ENCODE assay signal across 24 cellular contexts in genomic region chr17:8826808-8827435, GRCh38. TPM values are rescaled to one million over a fixed set of nuclear protein-coding genes. Genes with fewer than 3 reads are reported as not detected.
A peak's percentile ranks its signal among the peaks of the same experiment; 100 is the strongest.
DNase-seq lines count a peak whose midpoint lies in the region; ATAC-seq and TF ChIP-seq lines count a peak whose summit lies in the region.
"Had no signal": no experiment of that assay in that cellular context is flagged by ENCODE, and none has a peak within 500 bp of the region (broad histone marks: within the 10 kb centered on the region; RNA-seq: fewer than 3 reads in every experiment).

No MANE protein-coding gene starts in this region.

- no peak for TF ChIP-seq CTCF in activated CD8-positive, alpha-beta T cell treated with anti-CD3 and anti-CD28 coated beads for 36 hours (IDR thresholded peaks at IDR 0.05)
- TF ChIP-seq CTCF in esophagus muscularis mucosa (IDR thresholded peaks at IDR 0.05): no peak
- no peak for TF ChIP-seq CTCF in osteocyte (IDR thresholded peaks at IDR 0.05)
- no peak for TF ChIP-seq CTCF in osteoblast (IDR thresholded peaks at IDR 0.05; ENCODE audit: extremely low read depth, low read depth, low read length)

- WGBS in esophagus muscularis mucosa: 78% methylated on average over 19 of the region's 19 CpGs

- no peak overlapping the region for H2AFZ ChIP-seq in osteoblast (ENCODE audit: low read length)

- TF ChIP-seq POLR2A in esophagus muscularis mucosa (IDR thresholded peaks at IDR 0.05; ENCODE audit: low read depth): no peak

- no peak for ATAC-seq in activated CD8-positive, alpha-beta T cell treated with anti-CD3 and anti-CD28 coated beads, Interleukin-2, amount 10 ng/mL, durations not matched to agents 7 days and 5 days
- ATAC-seq in activated CD8-positive, alpha-beta T cell treated with anti-CD3 and anti-CD28 coated beads for 36 hours: no peak
- no peak for ATAC-seq in HG02763 (IDR thresholded peaks at IDR 0.05; ENCODE audit: unreplicated experiment)
- ATAC-seq: Right ventricle myocardium inferior had no signal

- DNase-seq in activated CD8-positive, alpha-beta T cell treated with anti-CD3 and anti-CD28 coated beads, Interleukin-2, amount 10 ng/mL, durations not matched to agents 7 days and 5 days: no peak
- DNase-seq in activated CD8-positive, alpha-beta T cell treated with anti-CD3 and anti-CD28 coated beads for 36 hours: no peak
- peak; percentile 6 for DNase-seq in activated T-helper 2 cell treated with anti-CD3 and anti-CD28 coated beads, Interferon-gamma antibody, Interleukin-2, Interleukin-4, amounts not matched to agents 10 μg/mL and 5 μg/mL and 100 μg/mL, durations not matched to agents 14 hours and 24 hours and 36 hours (ENCODE audit: low spot score)
- DNase-seq in esophagus muscularis mucosa (ENCODE audit: extremely low spot score) (peak; percentile 26), osteocyte (ENCODE audit: extremely low spot score, unreplicated experiment) (peak; percentile 80), NCI-H526 treated with DMSO at 0.1 percent for 48 hours (lab: John Stamatoyannopoulos, UW) (no peak), osteoblast (ENCODE audit: insufficient read length, low spot score, missing footprints) (no peak)
- DNase-seq: GDM1; IMR-90; Karpas-422; MG63; NCI-H1092 treated with DMSO at 0.1 percent for 48 hours; NCI-H1694; NCI-H2081 treated with DMSO at 0.1 percent for 48 hours; NCI-H446 treated with DMSO at 0.1 percent for 48 hours; NCI-H748 treated with DMSO at 0.1 percent for 48 hours; NK-92 treated with Interleukin-12 subunit alpha and Interleukin-12 subunit beta, amount 100 ng/mL, for 24 hours had no signal

- H4K20me1 ChIP-seq in osteoblast (ENCODE audit: insufficient read depth, low read length): no peaks in the 10 kb centered on the region

- POLR2A ChIA-PET in activated CD8-positive, alpha-beta T cell treated with anti-CD3 and anti-CD28 coated beads, Interleukin-2, amount 10 ng/mL, durations not matched to agents 7 days and 5 days (lab: Charles Lee): interaction anchor here (0.9 kb wide), 1 partner anchor 31 kb away, joined by 3 read pairs; no protein-coding TSS in a partner anchor
- POLR2A ChIA-PET in activated CD8-positive, alpha-beta T cell treated with anti-CD3 and anti-CD28 coated beads for 36 hours (lab: Charles Lee): interaction anchor here (1.2 kb wide), 1 partner anchor 9 kb away, joined by 4 read pairs; no protein-coding TSS in a partner anchor

- peaks cover 45% of the 10 kb centered on the region for H3K36me3 Mint-ChIP-seq in activated CD8-positive, alpha-beta T cell treated with anti-CD3 and anti-CD28 coated beads, Interleukin-2, amount 10 ng/mL, durations not matched to agents 7 days and 5 days (ENCODE audit: low read depth)
- H3K36me3 Mint-ChIP-seq in activated CD8-positive, alpha-beta T cell treated with anti-CD3 and anti-CD28 coated beads for 36 hours (ENCODE audit: low read depth): no peaks in the 10 kb centered on the region
- peaks cover 22% of the 10 kb centered on the region for H3K36me3 Mint-ChIP-seq in activated T-helper 2 cell treated with anti-CD3 and anti-CD28 coated beads, Interferon-gamma antibody, Interleukin-2, Interleukin-4, amounts not matched to agents 10 μg/mL and 5 μg/mL and 100 μg/mL, durations not matched to agents 14 hours and 24 hours and 36 hours (ENCODE audit: low read depth)
- peaks cover 1% of the 10 kb centered on the region for H3K36me3 Mint-ChIP-seq in osteocyte (ENCODE audit: unreplicated experiment)

- H3K27me3 Mint-ChIP-seq in activated CD8-positive, alpha-beta T cell treated with anti-CD3 and anti-CD28 coated beads, Interleukin-2, amount 10 ng/mL, durations not matched to agents 7 days and 5 days (ENCODE audit: low read depth): no peaks in the 10 kb centered on the region
- H3K27me3 Mint-ChIP-seq in activated CD8-positive, alpha-beta T cell treated with anti-CD3 and anti-CD28 coated beads for 36 hours: no peaks in the 10 kb centered on the region
- H3K27me3 Mint-ChIP-seq in activated T-helper 2 cell treated with anti-CD3 and anti-CD28 coated beads, Interferon-gamma antibody, Interleukin-2, Interleukin-4, amounts not matched to agents 10 μg/mL and 5 μg/mL and 100 μg/mL, durations not matched to agents 14 hours and 24 hours and 36 hours (ENCODE audit: low read depth): no peaks in the 10 kb centered on the region
- H3K27me3 Mint-ChIP-seq in osteocyte (ENCODE audit: unreplicated experiment): peaks cover 4% of the 10 kb centered on the region
- H3K27me3 Mint-ChIP-seq: B cell had no signal

- H3K27me3 ChIP-seq in esophagus muscularis mucosa (peaks cover 0 to 40% (median 2%) of the 10 kb centered on the region in 4 donors), osteoblast (ENCODE audit: insufficient read depth, low read length) (peaks cover 5% of the 10 kb centered on the region)

- peaks cover 5% of the 10 kb centered on the region for H3K4me1 Mint-ChIP-seq in activated CD8-positive, alpha-beta T cell treated with anti-CD3 and anti-CD28 coated beads, Interleukin-2, amount 10 ng/mL, durations not matched to agents 7 days and 5 days (ENCODE audit: low read depth)
- H3K4me1 Mint-ChIP-seq in activated CD8-positive, alpha-beta T cell treated with anti-CD3 and anti-CD28 coated beads for 36 hours (ENCODE audit: low read depth): no peaks in the 10 kb centered on the region
- H3K4me1 Mint-ChIP-seq in activated T-helper 2 cell treated with anti-CD3 and anti-CD28 coated beads, Interferon-gamma antibody, Interleukin-2, Interleukin-4, amounts not matched to agents 10 μg/mL and 5 μg/mL and 100 μg/mL, durations not matched to agents 14 hours and 24 hours and 36 hours (ENCODE audit: low read depth): no peaks in the 10 kb centered on the region
- H3K4me1 Mint-ChIP-seq in osteocyte (ENCODE audit: unreplicated experiment): no peaks in the 10 kb centered on the region
- H3K4me1 Mint-ChIP-seq: B cell had no signal

- peaks cover 0 to 10% (median 3%) of the 10 kb centered on the region in 4 donors for H3K9me3 ChIP-seq in esophagus muscularis mucosa
- peaks cover 5% of the 10 kb centered on the region for H3K9me3 ChIP-seq in osteoblast (ENCODE audit: low read depth, low read length)

- H3K27ac ChIP-seq in esophagus muscularis mucosa (replicated peaks in 1 of 4) (no peak overlapping the region), osteoblast (ENCODE audit: low read depth, low read length) (no peak overlapping the region)
- H3K27ac ChIP-seq: 22Rv1, HL-60 had no signal

- H3K4me2 ChIP-seq in osteoblast (ENCODE audit: insufficient read depth, low read length): no peak overlapping the region

- CTCF ChIA-PET in activated CD8-positive, alpha-beta T cell treated with anti-CD3 and anti-CD28 coated beads, Interleukin-2, amount 10 ng/mL, durations not matched to agents 7 days and 5 days (lab: Charles Lee): no interaction called here
- CTCF ChIA-PET in activated CD8-positive, alpha-beta T cell treated with anti-CD3 and anti-CD28 coated beads for 36 hours (lab: Charles Lee): interaction anchor here (3.4 kb wide), 1 partner anchor 41 kb away, joined by 19 read pairs; no protein-coding TSS in a partner anchor

- H3K27ac Mint-ChIP-seq in activated CD8-positive, alpha-beta T cell treated with anti-CD3 and anti-CD28 coated beads, Interleukin-2, amount 10 ng/mL, durations not matched to agents 7 days and 5 days: peak overlapping the region; percentile 11
- H3K27ac Mint-ChIP-seq in activated CD8-positive, alpha-beta T cell treated with anti-CD3 and anti-CD28 coated beads for 36 hours: no peak overlapping the region
- H3K27ac Mint-ChIP-seq in activated T-helper 2 cell treated with anti-CD3 and anti-CD28 coated beads, Interferon-gamma antibody, Interleukin-2, Interleukin-4, amounts not matched to agents 10 μg/mL and 5 μg/mL and 100 μg/mL, durations not matched to agents 14 hours and 24 hours and 36 hours: no peak overlapping the region
- H3K27ac Mint-ChIP-seq in osteocyte (ENCODE audit: unreplicated experiment): no peak overlapping the region
- H3K27ac Mint-ChIP-seq: B cell had no signal

- no peaks in the 10 kb centered on the region for H3K4me1 ChIP-seq in esophagus muscularis mucosa
- no peaks in the 10 kb centered on the region for H3K4me1 ChIP-seq in osteoblast (ENCODE audit: insufficient read depth, low read length)

- H3K4me3 Mint-ChIP-seq in activated CD8-positive, alpha-beta T cell treated with anti-CD3 and anti-CD28 coated beads, Interleukin-2, amount 10 ng/mL, durations not matched to agents 7 days and 5 days: no peak overlapping the region
- H3K4me3 Mint-ChIP-seq in activated CD8-positive, alpha-beta T cell treated with anti-CD3 and anti-CD28 coated beads for 36 hours: no peak overlapping the region
- H3K4me3 Mint-ChIP-seq in activated T-helper 2 cell treated with anti-CD3 and anti-CD28 coated beads, Interferon-gamma antibody, Interleukin-2, Interleukin-4, amounts not matched to agents 10 μg/mL and 5 μg/mL and 100 μg/mL, durations not matched to agents 14 hours and 24 hours and 36 hours (ENCODE audit: low read depth): no peak overlapping the region
- H3K4me3 Mint-ChIP-seq in osteocyte (ENCODE audit: unreplicated experiment): no peak overlapping the region
- H3K4me3 Mint-ChIP-seq: B cell had no signal

- H3K4me3 ChIP-seq in esophagus muscularis mucosa (no peak overlapping the region), osteoblast (ENCODE audit: insufficient read depth, low read length) (no peak overlapping the region)
- H3K4me3 ChIP-seq: MG63 had no signal

- peaks cover 10% of the 10 kb centered on the region for H3K9me3 Mint-ChIP-seq in activated CD8-positive, alpha-beta T cell treated with anti-CD3 and anti-CD28 coated beads, Interleukin-2, amount 10 ng/mL, durations not matched to agents 7 days and 5 days (ENCODE audit: insufficient read depth)
- no peaks in the 10 kb centered on the region for H3K9me3 Mint-ChIP-seq in activated CD8-positive, alpha-beta T cell treated with anti-CD3 and anti-CD28 coated beads for 36 hours
- peaks cover 15% of the 10 kb centered on the region for H3K9me3 Mint-ChIP-seq in activated T-helper 2 cell treated with anti-CD3 and anti-CD28 coated beads, Interferon-gamma antibody, Interleukin-2, Interleukin-4, amounts not matched to agents 10 μg/mL and 5 μg/mL and 100 μg/mL, durations not matched to agents 14 hours and 24 hours and 36 hours
- H3K9me3 Mint-ChIP-seq in osteocyte (ENCODE audit: unreplicated experiment): peaks cover 9% of the 10 kb centered on the region

- intact Hi-C loops in activated CD8-positive, alpha-beta T cell treated with anti-CD3 and anti-CD28 coated beads for 36 hours (cut with micrococcal nuclease): no loop called here
- intact Hi-C loops in activated T-helper 2 cell treated with anti-CD3 and anti-CD28 coated beads, Interferon-gamma antibody, Interleukin-2, Interleukin-4, amounts not matched to agents 10 μg/mL and 5 μg/mL and 100 μg/mL, durations not matched to agents 14 hours and 24 hours and 36 hours (cut with micrococcal nuclease): no loop called here
- intact Hi-C loops in esophagus muscularis mucosa (cut with DNase I): no loop called here

- H3K79me2 ChIP-seq in osteoblast (ENCODE audit: insufficient read depth, low read length): no peaks in the 10 kb centered on the region

- H3K36me3 ChIP-seq in esophagus muscularis mucosa: no peaks in the 10 kb centered on the region
- no peaks in the 10 kb centered on the region for H3K36me3 ChIP-seq in osteoblast (ENCODE audit: insufficient read depth, low read length)
- H3K36me3 ChIP-seq: MG63 had no signal

- no peak for TF ChIP-seq EP300 in esophagus muscularis mucosa (IDR thresholded peaks at IDR 0.05)

RNA-seq across cellular contexts. Expression of gene MFSD6L, which starts 27.8 kb away (rescaled TPM):
- 1 to 10 TPM; 1.4 to 1.5 TPM for total RNA-seq in activated CD8-positive, alpha-beta T cell treated with anti-CD3 and anti-CD28 coated beads, Interleukin-2, amount 10 ng/mL, durations not matched to agents 7 days and 5 days
- under 1 TPM; 0.20 to 0.22 TPM for total RNA-seq in activated CD8-positive, alpha-beta T cell treated with anti-CD3 and anti-CD28 coated beads for 36 hours
- 0.64 and 0.94 TPM in 2 replicates for total RNA-seq in activated T-helper 2 cell treated with anti-CD3 and anti-CD28 coated beads, Interferon-gamma antibody, Interleukin-2, Interleukin-4, amounts not matched to agents 10 μg/mL and 5 μg/mL and 100 μg/mL, durations not matched to agents 14 hours and 24 hours and 36 hours
- total RNA-seq in esophagus muscularis mucosa (under 1 TPM in 2 of 4 donors, not detected in 2; 0.17 to 0.33 TPM), osteocyte (not detected in 2 replicates), osteoblast (not detected in 2 replicates)
- total RNA-seq: Daoy, IMR-90, OCI-LY7 had no signal

RNA-seq across cellular contexts. Expression of gene PIK3R6, which starts 40.6 kb away (rescaled TPM):
- 10 to 100 TPM; 18.3 to 20.7 TPM for total RNA-seq in activated CD8-positive, alpha-beta T cell treated with anti-CD3 and anti-CD28 coated beads, Interleukin-2, amount 10 ng/mL, durations not matched to agents 7 days and 5 days
- total RNA-seq in activated CD8-positive, alpha-beta T cell treated with anti-CD3 and anti-CD28 coated beads for 36 hours: 1 to 10 TPM; 3.8 to 3.9 TPM
- total RNA-seq in activated T-helper 2 cell treated with anti-CD3 and anti-CD28 coated beads, Interferon-gamma antibody, Interleukin-2, Interleukin-4, amounts not matched to agents 10 μg/mL and 5 μg/mL and 100 μg/mL, durations not matched to agents 14 hours and 24 hours and 36 hours: 9.8 and 10.1 TPM in 2 replicates
- total RNA-seq in esophagus muscularis mucosa: 1 to 10 TPM in 3 of 4 donors, under 1 TPM in 1; 0.52 to 3.3 (median 1.8) TPM
- total RNA-seq in osteocyte: not detected in 2 replicates
- not detected in 2 replicates for total RNA-seq in osteoblast
- total RNA-seq: Daoy, IMR-90, OCI-LY7 had no signal

Comparison
In these comparisons a context has a peak if more than half of its experiments do, and no peak if none do; other contexts are left out.
1. DNase-seq: peak in activated T-helper 2 cell treated with anti-CD3 and anti-CD28 coated beads, Interferon-gamma antibody, Interleukin-2, Interleukin-4, amounts not matched to agents 10 μg/mL and 5 μg/mL and 100 μg/mL, durations not matched to agents 14 hours and 24 hours and 36 hours (single experiment), esophagus muscularis mucosa (single experiment) and osteocyte (single experiment); none in activated CD8-positive, alpha-beta T cell treated with anti-CD3 and anti-CD28 coated beads, Interleukin-2, amount 10 ng/mL, durations not matched to agents 7 days and 5 days (single experiment), activated CD8-positive, alpha-beta T cell treated with anti-CD3 and anti-CD28 coated beads for 36 hours (single experiment), NCI-H526 treated with DMSO at 0.1 percent for 48 hours (single experiment) and osteoblast (single experiment).